8 cellular contexts compared by ENCODE assay signal in the genomic region with DNA sequence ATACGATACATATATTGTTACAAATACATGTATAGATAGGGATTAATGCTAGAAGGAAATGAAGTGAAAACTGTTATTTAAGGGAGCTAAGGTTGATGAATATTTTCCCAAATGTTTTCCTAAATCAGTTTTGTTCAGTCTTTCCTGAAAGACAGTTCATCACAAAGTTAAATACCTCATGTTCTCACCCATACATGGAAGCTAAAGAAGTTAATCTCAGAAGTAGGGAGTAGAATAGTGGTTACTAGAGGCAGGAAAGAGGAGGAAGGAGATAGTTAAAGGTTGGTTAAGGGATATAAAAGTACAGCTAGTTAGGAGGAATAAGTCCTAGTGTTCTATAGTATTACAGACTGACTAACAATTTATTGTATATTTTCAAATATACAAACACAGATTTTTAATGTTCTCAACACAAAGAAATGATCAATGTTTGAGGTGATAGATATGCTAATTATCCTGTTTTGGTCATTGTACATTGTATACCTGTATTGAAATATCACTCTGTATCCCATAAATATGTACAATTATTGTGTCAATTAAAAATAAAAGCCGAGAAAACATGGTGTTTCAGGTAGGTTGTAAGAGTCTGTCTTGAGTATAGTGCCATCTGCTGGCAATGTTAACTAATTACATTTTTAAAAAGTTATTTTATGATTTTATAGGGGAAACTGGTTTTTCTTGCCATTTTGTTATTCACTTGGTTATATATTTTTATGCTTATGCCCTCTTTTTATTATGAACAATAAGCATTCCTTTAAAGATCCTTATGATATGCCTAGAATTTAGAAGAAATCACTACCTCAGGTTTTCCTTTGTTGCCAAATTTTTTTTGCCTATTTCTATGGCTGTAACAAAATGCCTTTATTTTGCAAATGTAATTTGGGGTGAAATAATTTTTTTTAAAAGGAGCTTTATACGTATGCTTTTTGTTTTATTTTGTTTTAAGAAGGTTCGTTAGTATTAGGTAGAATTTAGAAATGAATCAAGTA. TPM values are rescaled to one million over a fixed set of nuclear protein-coding genes. Genes with fewer than 3 reads are reported as not detected.
DNase-seq lines count a peak whose midpoint lies in the region; ATAC-seq and TF ChIP-seq lines count a peak whose summit lies in the region.

No MANE protein-coding gene starts in this region.

- ATAC-seq in SK-N-SH treated with all-trans-retinoic acid at 6 μM for 48 hours, result 0 out of 3 replicates have a peak, but pooled peaks have one; percentile 31
- no peak for ATAC-seq in GM21447 (IDR thresholded peaks at IDR 0.05; ENCODE audit: unreplicated experiment)
- no peak for ATAC-seq in HG02642 (IDR thresholded peaks at IDR 0.05; ENCODE audit: poor library complexity, unreplicated experiment)

- peak; percentile 12 for DNase-seq in NCI-H187 treated with DMSO at 0.1 percent for 48 hours (lab: John Stamatoyannopoulos, UW)
- no peak for DNase-seq in NCI-H187 (lab: John Stamatoyannopoulos, UW)
- DNase-seq in LHCN-M2 (ENCODE audit: low read depth), result peak; percentile 29
- DNase-seq in germinal center (ENCODE audit: low spot score), result peak; percentile 37
- DNase-seq in superior temporal gyrus (ENCODE audit: extremely low spot score), result peak; percentile 67

TF ChIP-seq in SK-N-SH treated with all-trans-retinoic acid at 6 μM for 48 hours, 23 proteins besides CTCF, POLR2A, EP300 and RAD21:
- TF ChIP-seq RARB (CRISPR knock-in tag; IDR thresholded peaks at IDR 0.05), result no peak
- TF ChIP-seq, protein P1, sequence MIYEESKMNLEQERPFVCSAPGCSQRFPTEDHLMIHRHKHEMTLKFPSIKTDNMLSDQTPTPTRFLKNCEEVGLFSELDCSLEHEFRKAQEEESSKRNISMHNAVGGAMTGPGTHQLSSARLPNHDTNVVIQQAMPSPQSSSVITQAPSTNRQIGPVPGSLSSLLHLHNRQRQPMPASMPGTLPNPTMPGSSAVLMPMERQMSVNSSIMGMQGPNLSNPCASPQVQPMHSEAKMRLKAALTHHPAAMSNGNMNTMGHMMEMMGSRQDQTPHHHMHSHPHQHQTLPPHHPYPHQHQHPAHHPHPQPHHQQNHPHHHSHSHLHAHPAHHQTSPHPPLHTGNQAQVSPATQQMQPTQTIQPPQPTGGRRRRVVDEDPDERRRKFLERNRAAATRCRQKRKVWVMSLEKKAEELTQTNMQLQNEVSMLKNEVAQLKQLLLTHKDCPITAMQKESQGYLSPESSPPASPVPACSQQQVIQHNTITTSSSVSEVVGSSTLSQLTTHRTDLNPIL (CRISPR knock-in tag; IDR thresholded peaks at IDR 0.05; ENCODE audit: low read depth), result no peak
- TF ChIP-seq ZFP30 (CRISPR knock-in tag; IDR thresholded peaks at IDR 0.05), result no peak
- TF ChIP-seq, protein P2, sequence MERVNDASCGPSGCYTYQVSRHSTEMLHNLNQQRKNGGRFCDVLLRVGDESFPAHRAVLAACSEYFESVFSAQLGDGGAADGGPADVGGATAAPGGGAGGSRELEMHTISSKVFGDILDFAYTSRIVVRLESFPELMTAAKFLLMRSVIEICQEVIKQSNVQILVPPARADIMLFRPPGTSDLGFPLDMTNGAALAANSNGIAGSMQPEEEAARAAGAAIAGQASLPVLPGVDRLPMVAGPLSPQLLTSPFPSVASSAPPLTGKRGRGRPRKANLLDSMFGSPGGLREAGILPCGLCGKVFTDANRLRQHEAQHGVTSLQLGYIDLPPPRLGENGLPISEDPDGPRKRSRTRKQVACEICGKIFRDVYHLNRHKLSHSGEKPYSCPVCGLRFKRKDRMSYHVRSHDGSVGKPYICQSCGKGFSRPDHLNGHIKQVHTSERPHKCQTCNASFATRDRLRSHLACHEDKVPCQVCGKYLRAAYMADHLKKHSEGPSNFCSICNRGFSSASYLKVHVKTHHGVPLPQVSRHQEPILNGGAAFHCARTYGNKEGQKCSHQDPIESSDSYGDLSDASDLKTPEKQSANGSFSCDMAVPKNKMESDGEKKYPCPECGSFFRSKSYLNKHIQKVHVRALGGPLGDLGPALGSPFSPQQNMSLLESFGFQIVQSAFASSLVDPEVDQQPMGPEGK (CRISPR knock-in tag; IDR thresholded peaks at IDR 0.05; ENCODE audit: borderline replicate concordance), result no peak
- TF ChIP-seq ESRRG (CRISPR knock-in tag; IDR thresholded peaks at IDR 0.05), result no peak
- no peak for TF ChIP-seq ZNF8 (CRISPR knock-in tag; IDR thresholded peaks at IDR 0.05)
- no peak for TF ChIP-seq OSR1 (CRISPR knock-in tag; IDR thresholded peaks at IDR 0.05)
- TF ChIP-seq ZC3H10 (CRISPR knock-in tag; IDR thresholded peaks at IDR 0.05), result no peak
- TF ChIP-seq TCF4 (CRISPR knock-in tag; IDR thresholded peaks at IDR 0.05; ENCODE audit: borderline replicate concordance), result no peak
- no peak for TF ChIP-seq ZFP3 (CRISPR knock-in tag; IDR thresholded peaks at IDR 0.05)
- TF ChIP-seq, protein P3, sequence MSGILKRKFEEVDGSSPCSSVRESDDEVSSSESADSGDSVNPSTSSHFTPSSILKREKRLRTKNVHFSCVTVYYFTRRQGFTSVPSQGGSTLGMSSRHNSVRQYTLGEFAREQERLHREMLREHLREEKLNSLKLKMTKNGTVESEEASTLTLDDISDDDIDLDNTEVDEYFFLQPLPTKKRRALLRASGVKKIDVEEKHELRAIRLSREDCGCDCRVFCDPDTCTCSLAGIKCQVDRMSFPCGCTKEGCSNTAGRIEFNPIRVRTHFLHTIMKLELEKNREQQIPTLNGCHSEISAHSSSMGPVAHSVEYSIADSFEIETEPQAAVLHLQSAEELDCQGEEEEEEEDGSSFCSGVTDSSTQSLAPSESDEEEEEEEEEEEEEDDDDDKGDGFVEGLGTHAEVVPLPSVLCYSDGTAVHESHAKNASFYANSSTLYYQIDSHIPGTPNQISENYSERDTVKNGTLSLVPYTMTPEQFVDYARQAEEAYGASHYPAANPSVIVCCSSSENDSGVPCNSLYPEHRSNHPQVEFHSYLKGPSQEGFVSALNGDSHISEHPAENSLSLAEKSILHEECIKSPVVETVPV (CRISPR knock-in tag; IDR thresholded peaks at IDR 0.05), result no peak
- TF ChIP-seq ISL1 (CRISPR knock-in tag; IDR thresholded peaks at IDR 0.05), result no peak
- TF ChIP-seq SNAI2 (CRISPR knock-in tag; IDR thresholded peaks at IDR 0.05), result no peak
- TF ChIP-seq, protein P4, sequence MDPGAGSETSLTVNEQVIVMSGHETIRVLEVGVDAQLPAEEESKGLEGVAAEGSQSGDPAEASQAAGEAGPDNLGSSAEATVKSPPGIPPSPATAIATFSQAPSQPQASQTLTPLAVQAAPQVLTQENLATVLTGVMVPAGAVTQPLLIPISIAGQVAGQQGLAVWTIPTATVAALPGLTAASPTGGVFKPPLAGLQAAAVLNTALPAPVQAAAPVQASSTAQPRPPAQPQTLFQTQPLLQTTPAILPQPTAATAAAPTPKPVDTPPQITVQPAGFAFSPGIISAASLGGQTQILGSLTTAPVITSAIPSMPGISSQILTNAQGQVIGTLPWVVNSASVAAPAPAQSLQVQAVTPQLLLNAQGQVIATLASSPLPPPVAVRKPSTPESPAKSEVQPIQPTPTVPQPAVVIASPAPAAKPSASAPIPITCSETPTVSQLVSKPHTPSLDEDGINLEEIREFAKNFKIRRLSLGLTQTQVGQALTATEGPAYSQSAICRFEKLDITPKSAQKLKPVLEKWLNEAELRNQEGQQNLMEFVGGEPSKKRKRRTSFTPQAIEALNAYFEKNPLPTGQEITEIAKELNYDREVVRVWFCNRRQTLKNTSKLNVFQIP (CRISPR knock-in tag; IDR thresholded peaks at IDR 0.05; ENCODE audit: borderline replicate concordance, low read depth), result no peak

RNA-seq across cellular contexts. Expression of a gene that starts 26.9 kb away (rescaled TPM):
- total RNA-seq in LHCN-M2 (2014; rRNA removed), result 18.1 and 23.9 TPM in 2 replicates
- 6.7 TPM for polyA plus RNA-seq in LHCN-M2 (2012)

Comparison
In these comparisons a context has a peak if more than half of its experiments do, and no peak if none do; other contexts are left out.
1. DNase-seq: peak in NCI-H187 treated with DMSO at 0.1 percent for 48 hours (single experiment), LHCN-M2 (single experiment), germinal center (single experiment) and superior temporal gyrus (single experiment); none in NCI-H187 (0 of 2).